Comparison of ENCODE assay signal across 8 cellular contexts in genomic region chr9:14314929-14315753, GRCh38. TPM values are rescaled to one million over a fixed set of nuclear protein-coding genes. Genes with fewer than 3 reads are reported as not detected.
DNase-seq lines count a peak whose midpoint lies in the region; ATAC-seq and TF ChIP-seq lines count a peak whose summit lies in the region.

No MANE protein-coding gene starts in this region.

- H3K4me1 ChIP-seq in vagina: peaks cover 64% of the 10 kb centered on the region

- DNase-seq in EL (peak; percentile 71), H4 (ENCODE audit: low spot score) (peak; percentile 64), NCI-H2029 treated with DMSO at 0.1 percent for 48 hours (lab: John Stamatoyannopoulos, UW) (peak; percentile 40), fibroblast of peridontal ligament (ENCODE audit: extremely low read depth) (peak; percentile 71), myocyte (ENCODE audit: low read depth) (peak; percentile 82), vagina (ENCODE audit: extremely low spot score in 2 of 2) (no peak)
- peak; percentile 56 for DNase-seq in activated CD8-positive, alpha-beta memory T cell treated with anti-CD3 and anti-CD28 coated beads, Interleukin-2, amount 50 U/mL, for 48 hours

- peak overlapping the region; percentile 96 for H3K27ac ChIP-seq in vagina

- no peaks in the 10 kb centered on the region for H3K36me3 ChIP-seq in vagina

- peak in 1 of 2 donors; percentile 45 for TF ChIP-seq POLR2A in vagina (IDR thresholded peaks at IDR 0.05)

- no peak for ATAC-seq in GM19351 (IDR thresholded peaks at IDR 0.05; ENCODE audit: unreplicated experiment)

- no peaks in the 10 kb centered on the region for H3K27me3 ChIP-seq in vagina

- TF ChIP-seq CTCF in vagina (IDR thresholded peaks at IDR 0.05): no peak

- H3K4me3 ChIP-seq in vagina: peak overlapping the region; percentile 75 to 86

- H3K9me3 ChIP-seq in vagina: no peaks in the 10 kb centered on the region

- intact Hi-C loops in vagina (cut with DNase I): loop anchor here (2.0 to 10.0 kb wide), 2 partner anchors 32 to 220 kb away; no protein-coding TSS in a partner anchor

RNA-seq across cellular contexts. Expression of gene NFIB, which starts 1.2 kb away (rescaled TPM):
- 10.2 and 11.3 TPM in 2 replicates for total RNA-seq in H4 (2014; rRNA removed; shearing (Covaris generic))
- total RNA-seq in myocyte (8.9 and 9.1 TPM in 2 replicates), vagina (73.4 TPM)
- polyA plus RNA-seq in myocyte (2012): 7.0 TPM

Comparison
In these comparisons a context has a peak if more than half of its experiments do, and no peak if none do; other contexts are left out.
1. DNase-seq: peak in EL (single experiment), H4 (single experiment), NCI-H2029 treated with DMSO at 0.1 percent for 48 hours (single experiment), activated CD8-positive, alpha-beta memory T cell treated with anti-CD3 and anti-CD28 coated beads, Interleukin-2, amount 50 U/mL, for 48 hours (single experiment), fibroblast of peridontal ligament (single experiment) and myocyte (single experiment); none in vagina (0 of 2).